21 cellular contexts compared by ENCODE assay signal in the genomic region with DNA sequence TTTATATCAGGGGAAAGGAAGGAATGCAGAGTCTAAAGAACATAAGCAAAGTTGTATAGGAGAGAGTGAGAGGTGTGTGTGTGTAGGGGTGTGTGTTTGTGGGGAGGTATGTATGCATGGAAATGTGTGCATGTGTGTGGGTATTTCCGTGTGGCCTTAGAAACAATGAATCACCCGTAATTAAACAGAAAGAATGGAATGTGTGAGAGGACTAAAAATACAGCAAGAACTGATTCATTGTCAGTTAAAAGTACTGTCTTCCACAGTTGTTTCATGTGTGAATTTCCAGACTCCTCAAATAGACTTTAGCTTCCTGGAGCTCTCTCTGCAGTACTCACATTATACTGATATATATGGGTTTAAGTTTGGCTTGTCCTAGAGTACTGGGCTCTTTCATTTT.
DNase-seq lines count a peak whose midpoint lies in the region; ATAC-seq and TF ChIP-seq lines count a peak whose summit lies in the region.
"Had no signal": no experiment of that assay in that cellular context is flagged by ENCODE, and none has a peak within 500 bp of the region (broad histone marks: within the 10 kb centered on the region; RNA-seq: fewer than 3 reads in every experiment).

No MANE protein-coding gene starts in this region.

- H3K27me3 ChIP-seq in MG63 (no peaks in the 10 kb centered on the region), esophagus squamous epithelium (no peaks in the 10 kb centered on the region)
- H3K27me3 ChIP-seq: BLaER1, colonic mucosa, tibial nerve had no signal

- H3K4me3 ChIP-seq in MG63 (no peak overlapping the region), esophagus squamous epithelium (no peak overlapping the region)
- H3K4me3 ChIP-seq: BLaER1, colonic mucosa, tibial nerve had no signal

- intact Hi-C loops in esophagus squamous epithelium (cut with DNase I): no loop called here

- H3K4me1 ChIP-seq in esophagus squamous epithelium: no peaks in the 10 kb centered on the region
- H3K4me1 ChIP-seq: BLaER1, colonic mucosa, tibial nerve had no signal

- TF ChIP-seq CTCF in esophagus squamous epithelium (IDR thresholded peaks at IDR 0.05): no peak

- no peak overlapping the region for H3K27ac ChIP-seq in esophagus squamous epithelium
- H3K27ac ChIP-seq: BLaER1, colonic mucosa, tibial nerve had no signal

- TF ChIP-seq POLR2A in esophagus squamous epithelium (IDR thresholded peaks at IDR 0.05): no peak

- 20 to 30% methylated on average over 2 of the region's 2 CpGs for WGBS in esophagus squamous epithelium, 2 donors

- peak; percentile 15 for DNase-seq in EL
- peak; percentile 8 for DNase-seq in MG63
- DNase-seq in dermis microvascular lymphatic vessel endothelial cell (ENCODE audit: low read depth in 2 of 2): peak; percentile 19 to 35
- DNase-seq in myocyte (ENCODE audit: low read depth): peak; percentile 39
- no peak for DNase-seq in esophagus squamous epithelium (lab: John Stamatoyannopoulos, UW)
- no peak for DNase-seq in activated T-cell treated with anti-CD3 and anti-CD28 coated beads, Interleukin-2, amount 50 U/mL, for 1 hour
- no peak for DNase-seq in NCI-H2081 treated with DMSO at 0.1 percent for 48 hours (lab: John Stamatoyannopoulos, UW)
- DNase-seq: activated CD4-positive, alpha-beta T cell treated with anti-CD3 and anti-CD28 coated beads for 36 hours; activated CD8-positive, alpha-beta memory T cell treated with anti-CD3 and anti-CD28 coated beads, Interleukin-2, amount 50 U/mL, for 4 hours; activated gamma-delta T cell treated with Interleukin-2 at 50 U/mL for 16 hours; colonic mucosa; DMS153; mesendoderm; MV-4-11; NCI-H2029; NCI-H526 treated with DMSO at 0.1 percent for 48 hours; OCI-M1 had no signal

- ATAC-seq in HG02678 (IDR thresholded peaks at IDR 0.05; ENCODE audit: unreplicated experiment): no peak
- ATAC-seq: activated CD4-positive, alpha-beta T cell treated with anti-CD3 and anti-CD28 coated beads for 36 hours; stimulated activated memory B cell treated with anti-CD40 and anti-IgM and Interleukin-4, amounts not matched to agents 10 μg/mL and 1 μg/mL and 100 μg/mL, for 72 hours had no signal

- H3K36me3 ChIP-seq in MG63 (no peaks in the 10 kb centered on the region), esophagus squamous epithelium (no peaks in the 10 kb centered on the region)
- H3K36me3 ChIP-seq: BLaER1, colonic mucosa, tibial nerve had no signal

- no peaks in the 10 kb centered on the region for H3K9me3 ChIP-seq in MG63
- no peaks in the 10 kb centered on the region for H3K9me3 ChIP-seq in esophagus squamous epithelium
- H3K9me3 ChIP-seq: BLaER1, colonic mucosa, tibial nerve had no signal

Comparison
In these comparisons a context has a peak if more than half of its experiments do, and no peak if none do; other contexts are left out.
1. DNase-seq: peak in EL (single experiment), MG63 (single experiment), dermis microvascular lymphatic vessel endothelial cell (2 of 2) and myocyte (single experiment); none in esophagus squamous epithelium (single experiment), activated T-cell treated with anti-CD3 and anti-CD28 coated beads, Interleukin-2, amount 50 U/mL, for 1 hour (single experiment) and NCI-H2081 treated with DMSO at 0.1 percent for 48 hours (single experiment).